Comparison of ENCODE assay signal across 3 cellular contexts in the genomic region with DNA sequence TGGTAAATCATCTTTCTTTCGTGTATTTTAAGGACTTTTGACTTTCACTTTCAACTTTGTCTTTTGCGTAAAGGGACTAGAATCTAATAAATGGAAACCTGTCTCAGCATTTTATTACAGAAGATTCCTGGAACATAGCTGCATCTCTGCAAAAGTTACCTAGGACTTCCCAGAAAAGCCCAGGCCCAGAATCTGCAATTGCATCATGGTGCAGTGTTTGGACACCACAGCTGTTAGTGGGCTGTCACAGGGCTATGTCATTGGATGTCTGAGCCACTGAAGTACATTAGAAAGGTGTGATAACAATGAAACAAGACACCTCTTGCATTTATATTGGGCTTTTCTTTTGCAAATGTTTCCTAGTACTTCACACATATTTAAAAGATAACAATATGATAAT.
A peak's percentile ranks its signal among the peaks of the same experiment; 100 is the strongest.
TF ChIP-seq lines count a peak whose summit lies in the region.

No MANE protein-coding gene starts in this region.

TF ChIP-seq in liver, 16 proteins besides CTCF, POLR2A, EP300 and RAD21:
- TF ChIP-seq, protein P1, sequence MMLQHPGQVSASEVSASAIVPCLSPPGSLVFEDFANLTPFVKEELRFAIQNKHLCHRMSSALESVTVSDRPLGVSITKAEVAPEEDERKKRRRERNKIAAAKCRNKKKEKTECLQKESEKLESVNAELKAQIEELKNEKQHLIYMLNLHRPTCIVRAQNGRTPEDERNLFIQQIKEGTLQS (IDR thresholded peaks at IDR 0.05): peak; percentile 87
- TF ChIP-seq FOXA2 (IDR thresholded peaks at IDR 0.05) (no peak), HNF4A (conservative IDR thresholded peaks at IDR 0.05) (peak in 1 of 2 donors; percentile 45), YY1 (IDR thresholded peaks at IDR 0.05) (no peak), TAF1 (conservative IDR thresholded peaks at IDR 0.05) (no peak), GABPA (IDR thresholded peaks at IDR 0.05 in 1 of 2, conservative IDR thresholded peaks at IDR 0.05 in 1 of 2) (no peak), FOXA1 (IDR thresholded peaks at IDR 0.05) (no peak), ZBTB33 (IDR thresholded peaks at IDR 0.05) (no peak), HNF4G (IDR thresholded peaks at IDR 0.05) (no peak), JUND (IDR thresholded peaks at IDR 0.05) (no peak), SP1 (IDR thresholded peaks at IDR 0.05) (peak; percentile 60), RXRA (IDR thresholded peaks at IDR 0.05) (peak in 1 of 2 donors; percentile 57), NR2F2 (IDR thresholded peaks at IDR 0.05) (no peak), EGR1 (IDR thresholded peaks at IDR 0.05; ENCODE audit: low read depth in 2 of 2) (no peak)
- TF ChIP-seq, protein P2, sequence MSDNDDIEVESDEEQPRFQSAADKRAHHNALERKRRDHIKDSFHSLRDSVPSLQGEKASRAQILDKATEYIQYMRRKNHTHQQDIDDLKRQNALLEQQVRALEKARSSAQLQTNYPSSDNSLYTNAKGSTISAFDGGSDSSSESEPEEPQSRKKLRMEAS (IDR thresholded peaks at IDR 0.05): no peak
- TF ChIP-seq, protein P3, sequence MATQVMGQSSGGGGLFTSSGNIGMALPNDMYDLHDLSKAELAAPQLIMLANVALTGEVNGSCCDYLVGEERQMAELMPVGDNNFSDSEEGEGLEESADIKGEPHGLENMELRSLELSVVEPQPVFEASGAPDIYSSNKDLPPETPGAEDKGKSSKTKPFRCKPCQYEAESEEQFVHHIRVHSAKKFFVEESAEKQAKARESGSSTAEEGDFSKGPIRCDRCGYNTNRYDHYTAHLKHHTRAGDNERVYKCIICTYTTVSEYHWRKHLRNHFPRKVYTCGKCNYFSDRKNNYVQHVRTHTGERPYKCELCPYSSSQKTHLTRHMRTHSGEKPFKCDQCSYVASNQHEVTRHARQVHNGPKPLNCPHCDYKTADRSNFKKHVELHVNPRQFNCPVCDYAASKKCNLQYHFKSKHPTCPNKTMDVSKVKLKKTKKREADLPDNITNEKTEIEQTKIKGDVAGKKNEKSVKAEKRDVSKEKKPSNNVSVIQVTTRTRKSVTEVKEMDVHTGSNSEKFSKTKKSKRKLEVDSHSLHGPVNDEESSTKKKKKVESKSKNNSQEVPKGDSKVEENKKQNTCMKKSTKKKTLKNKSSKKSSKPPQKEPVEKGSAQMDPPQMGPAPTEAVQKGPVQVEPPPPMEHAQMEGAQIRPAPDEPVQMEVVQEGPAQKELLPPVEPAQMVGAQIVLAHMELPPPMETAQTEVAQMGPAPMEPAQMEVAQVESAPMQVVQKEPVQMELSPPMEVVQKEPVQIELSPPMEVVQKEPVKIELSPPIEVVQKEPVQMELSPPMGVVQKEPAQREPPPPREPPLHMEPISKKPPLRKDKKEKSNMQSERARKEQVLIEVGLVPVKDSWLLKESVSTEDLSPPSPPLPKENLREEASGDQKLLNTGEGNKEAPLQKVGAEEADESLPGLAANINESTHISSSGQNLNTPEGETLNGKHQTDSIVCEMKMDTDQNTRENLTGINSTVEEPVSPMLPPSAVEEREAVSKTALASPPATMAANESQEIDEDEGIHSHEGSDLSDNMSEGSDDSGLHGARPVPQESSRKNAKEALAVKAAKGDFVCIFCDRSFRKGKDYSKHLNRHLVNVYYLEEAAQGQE (IDR thresholded peaks at IDR 0.05): no peak

TF ChIP-seq in HepG2, 621 proteins besides CTCF, POLR2A, EP300 and RAD21:
- no peak for TF ChIP-seq ZNF121 (CRISPR knock-in tag; IDR thresholded peaks at IDR 0.05)
- TF ChIP-seq TSC22D2 (CRISPR knock-in tag; IDR thresholded peaks at IDR 0.05; ENCODE audit: borderline replicate concordance): no peak
- TF ChIP-seq ZNF563 (CRISPR knock-in tag; IDR thresholded peaks at IDR 0.05): no peak
- TF ChIP-seq, protein P4, sequence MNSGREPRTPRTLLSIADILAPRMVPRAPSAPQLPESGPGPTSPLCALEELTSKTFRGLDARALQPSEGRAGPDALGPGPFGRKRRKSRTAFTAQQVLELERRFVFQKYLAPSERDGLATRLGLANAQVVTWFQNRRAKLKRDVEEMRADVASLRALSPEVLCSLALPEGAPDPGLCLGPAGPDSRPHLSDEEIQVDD (CRISPR knock-in tag; IDR thresholded peaks at IDR 0.05; ENCODE audit: borderline replicate concordance): no peak
- no peak for TF ChIP-seq HHEX (CRISPR knock-in tag; IDR thresholded peaks at IDR 0.05)
- no peak for TF ChIP-seq CSRNP1 (CRISPR knock-in tag; IDR thresholded peaks at IDR 0.05)
- no peak for TF ChIP-seq STAG1 (CRISPR knock-in tag; IDR thresholded peaks at IDR 0.05)
- no peak for TF ChIP-seq CEBPB (IDR thresholded peaks at IDR 0.05; ENCODE audit: borderline replicate concordance, low read depth, low read length)
- TF ChIP-seq ZFP36L1 (CRISPR knock-in tag; IDR thresholded peaks at IDR 0.05): no peak

TF ChIP-seq in K562, 482 proteins besides CTCF, POLR2A, EP300 and RAD21:
- TF ChIP-seq ILK (tag; IDR thresholded peaks at IDR 0.05; ENCODE audit: borderline replicate concordance, low read depth) (no peak), VEZF1 (CRISPR knock-in tag; IDR thresholded peaks at IDR 0.05) (no peak), DMBX1 (CRISPR knock-in tag; IDR thresholded peaks at IDR 0.05; ENCODE audit: borderline replicate concordance) (no peak), FOXK2 (conservative IDR thresholded peaks at IDR 0.05 in 1 of 2, IDR thresholded peaks at IDR 0.05 in 1 of 2; ENCODE audit: low read depth in 2 of 2) (no peak), CEBPB (tag; IDR thresholded peaks at IDR 0.05) (0 out of 2 replicates have a peak, but pooled peaks have one; percentile 24), CEBPG (CRISPR knock-in tag; IDR thresholded peaks at IDR 0.05) (no peak), CEBPG (tag; conservative IDR thresholded peaks at IDR 0.05 in 1 of 2, IDR thresholded peaks at IDR 0.05 in 1 of 2) (peak; percentile 52 to 67; a peak in 3 of 4 replicates), POU5F1 (IDR thresholded peaks at IDR 0.05; ENCODE audit: borderline replicate concordance, low read depth, low read length, partially characterized antibody) (no peak)
- TF ChIP-seq, protein P1 (IDR thresholded peaks at IDR 0.05): peak; percentile 33; the same call in 1 of the 2 replicates
- TF ChIP-seq, protein P1 (CRISPR knock-in tag; conservative IDR thresholded peaks at IDR 0.05): no peak
